In genomic region chr7:87828383-87828782, GRCh38 we compare ENCODE assay signal across 1 cellular context. TPM values are rescaled to one million over a fixed set of nuclear protein-coding genes. Genes with fewer than 3 reads are reported as not detected.
"Had no signal": no experiment of that assay in that cellular context is flagged by ENCODE, and none has a peak within 500 bp of the region (broad histone marks: within the 10 kb centered on the region; RNA-seq: fewer than 3 reads in every experiment).

No MANE protein-coding gene starts in this region.

RNA-seq across cellular contexts. Expression of gene DBF4, which starts 47.9 kb away (rescaled TPM):
- total RNA-seq: ascending aorta had no signal
